Comparison of ENCODE assay signal across 15 cellular contexts in genomic region chr11:80816966-80817365, GRCh38.
DNase-seq lines count a peak whose midpoint lies in the region; ATAC-seq and TF ChIP-seq lines count a peak whose summit lies in the region.
"Had no signal": no experiment of that assay in that cellular context is flagged by ENCODE, and none has a peak within 500 bp of the region (broad histone marks: within the 10 kb centered on the region; RNA-seq: fewer than 3 reads in every experiment).

No MANE protein-coding gene starts in this region.

- H3K9me3 ChIP-seq in mesenchymal stem cell (ENCODE audit: control insufficient read depth, low read length), result no peaks in the 10 kb centered on the region
- peaks cover 4% of the 10 kb centered on the region for H3K9me3 ChIP-seq in osteoblast (ENCODE audit: low read depth, low read length)

- H3F3A ChIP-seq in GM23338 (replicated peaks; ENCODE audit: low read depth), result no peaks in the 10 kb centered on the region

- H3K14ac ChIP-seq in mesenchymal stem cell (ENCODE audit: low read length in 2 of 2), result no peak overlapping the region

- H3K4me3 ChIP-seq in mesenchymal stem cell (ENCODE audit: insufficient read depth in 1 of 2, low read depth in 1 of 2, low read length in 2 of 2) (no peak overlapping the region), osteoblast (ENCODE audit: insufficient read depth, low read length) (no peak overlapping the region), GM23338 (no peak overlapping the region)

- H2AFZ ChIP-seq in mesenchymal stem cell (ENCODE audit: low read depth, low read length) (no peak overlapping the region), osteoblast (ENCODE audit: low read length) (no peak overlapping the region), GM23338 (no peak overlapping the region)

- H4K91ac ChIP-seq in mesenchymal stem cell (ENCODE audit: low read length), result peak overlapping the region; percentile 3

- no peaks in the 10 kb centered on the region for H3K27me3 Mint-ChIP-seq in GM23338 (ENCODE audit: insufficient read depth, low read depth, poor library complexity)

- 89% methylated on average over 4 of the region's 4 CpGs for WGBS in mesenchymal stem cell

- H3K79me2 ChIP-seq in osteoblast (ENCODE audit: insufficient read depth, low read length), result no peaks in the 10 kb centered on the region
- no peaks in the 10 kb centered on the region for H3K79me2 ChIP-seq in GM23338 (replicated peaks; ENCODE audit: insufficient read depth)

- no peak overlapping the region for H3K27ac Mint-ChIP-seq in GM23338
- H3K27ac Mint-ChIP-seq: activated T-cell treated with anti-CD3 and anti-CD28 coated beads, Interleukin-2, amount 50 U/mL, for 72 hours; CD8-positive, alpha-beta T cell had no signal

- no peaks in the 10 kb centered on the region for H3K9me3 Mint-ChIP-seq in GM23338

- no peaks in the 10 kb centered on the region for H4K20me1 ChIP-seq in osteoblast (ENCODE audit: insufficient read depth, low read length)
- H4K20me1 ChIP-seq in GM23338 (replicated peaks; ENCODE audit: insufficient read depth), result no peaks in the 10 kb centered on the region

- H3K4me1 Mint-ChIP-seq in GM23338, result peaks cover 18% of the 10 kb centered on the region; the same call in 2 of the 3 replicates

- no peak overlapping the region for H2BK5ac ChIP-seq in mesenchymal stem cell (ENCODE audit: low read depth, low read length, poor library complexity, severe bottlenecking)

- no peak overlapping the region for H2BK12ac ChIP-seq in mesenchymal stem cell (ENCODE audit: low read length in 2 of 2)

- H3K36me3 ChIP-seq in mesenchymal stem cell (ENCODE audit: control insufficient read depth in 1 of 2, insufficient read depth in 2 of 2, low read depth in 1 of 2, low read length in 2 of 2) (no peaks in the 10 kb centered on the region), osteoblast (ENCODE audit: insufficient read depth, low read length) (no peaks in the 10 kb centered on the region), GM23338 (ENCODE audit: insufficient read depth) (no peaks in the 10 kb centered on the region)

- no peak overlapping the region for H2BK120ac ChIP-seq in mesenchymal stem cell (ENCODE audit: low read depth, low read length)

- peak overlapping the region; percentile 57 for H2AK5ac ChIP-seq in mesenchymal stem cell (ENCODE audit: low read length, severe bottlenecking)

- H3K18ac ChIP-seq in mesenchymal stem cell (ENCODE audit: low read depth in 1 of 2, low read length in 2 of 2), result no peak overlapping the region

- H3K4me3 Mint-ChIP-seq in GM23338, result no peak overlapping the region
- H3K4me3 Mint-ChIP-seq: activated T-cell treated with anti-CD3 and anti-CD28 coated beads, Interleukin-2, amount 50 U/mL, for 72 hours; CD8-positive, alpha-beta T cell had no signal

- peak; percentile 44 for ATAC-seq in GM18909 (IDR thresholded peaks at IDR 0.05; ENCODE audit: poor library complexity, unreplicated experiment)
- peak; percentile 42 for ATAC-seq in HG02571 (IDR thresholded peaks at IDR 0.05; ENCODE audit: unreplicated experiment)
- peak; percentile 23 for ATAC-seq in HG03378 (IDR thresholded peaks at IDR 0.05; ENCODE audit: unreplicated experiment)
- ATAC-seq in GM23338, result no peak
- ATAC-seq: activated T-cell treated with anti-CD3 and anti-CD28 coated beads, Interleukin-2, amount 50 U/mL, for 72 hours; CD8-positive, alpha-beta T cell; foreskin keratinocyte had no signal

- TF ChIP-seq CTCF in osteoblast (IDR thresholded peaks at IDR 0.05; ENCODE audit: extremely low read depth, low read depth, low read length) (no peak), GM23338 (conservative IDR thresholded peaks at IDR 0.05; ENCODE audit: low read depth in 2 of 2) (no peak)

- H3K4ac ChIP-seq in mesenchymal stem cell (ENCODE audit: low read depth in 1 of 2, low read length in 2 of 2), result no peak overlapping the region

- H3K36me3 Mint-ChIP-seq in GM23338 (ENCODE audit: low read depth), result no peaks in the 10 kb centered on the region
- H3K36me3 Mint-ChIP-seq: CD8-positive, alpha-beta T cell had no signal

- no peak overlapping the region for H3K23ac ChIP-seq in mesenchymal stem cell (ENCODE audit: low read length in 2 of 2)

- no peak overlapping the region for H3K4me2 ChIP-seq in mesenchymal stem cell (ENCODE audit: low read length, poor library complexity, severe bottlenecking)
- H3K4me2 ChIP-seq in osteoblast (ENCODE audit: insufficient read depth, low read length), result no peak overlapping the region
- H3K4me2 ChIP-seq in GM23338, result no peak overlapping the region

- H3K4me1 ChIP-seq in mesenchymal stem cell (ENCODE audit: control insufficient read depth, insufficient read depth, low read depth, low read length) (no peaks in the 10 kb centered on the region), osteoblast (ENCODE audit: insufficient read depth, low read length) (no peaks in the 10 kb centered on the region), GM23338 (ENCODE audit: insufficient read depth) (peaks cover 13% of the 10 kb centered on the region; the same call in 1 of the 2 replicates)
- H3K4me1 ChIP-seq: foreskin keratinocyte had no signal

- no peak overlapping the region for H2BK15ac ChIP-seq in mesenchymal stem cell (ENCODE audit: low read depth, poor library complexity, severe bottlenecking)

- H3K27me3 ChIP-seq in mesenchymal stem cell (ENCODE audit: control insufficient read depth in 1 of 2, insufficient read depth in 1 of 2, low read length in 2 of 2) (no peaks in the 10 kb centered on the region), osteoblast (ENCODE audit: insufficient read depth, low read length) (no peaks in the 10 kb centered on the region), GM23338 (ENCODE audit: insufficient read depth) (no peaks in the 10 kb centered on the region)
- H3K27me3 ChIP-seq: foreskin keratinocyte had no signal

- no peak overlapping the region for H4K8ac ChIP-seq in mesenchymal stem cell (ENCODE audit: low read length)

- DNase-seq in mesenchymal stem cell (no peak), osteoblast (ENCODE audit: insufficient read length, low spot score, missing footprints) (no peak), GM23338 (ENCODE audit: low spot score) (no peak), SW480 (ENCODE audit: low spot score) (no peak)
- DNase-seq in effector CD4-positive, alpha-beta T cell, result no peak
- DNase-seq: activated CD4-positive, CD25-positive, alpha-beta regulatory T cell; activated T-cell treated with anti-CD3 and anti-CD28 coated beads, Interleukin-2, amount 50 U/mL, for 72 hours; CD8-positive, alpha-beta T cell; foreskin keratinocyte; islet precursor cell; NCI-H524 treated with DMSO at 0.1 percent for 48 hours; SHP77 had no signal

- no peaks in the 10 kb centered on the region for H3K9me2 ChIP-seq in GM23338 (ENCODE audit: insufficient read depth)

- H3K27ac ChIP-seq in mesenchymal stem cell (ENCODE audit: low read length, poor library complexity, severe bottlenecking), result no peak overlapping the region
- no peak overlapping the region for H3K27ac ChIP-seq in osteoblast (ENCODE audit: low read depth, low read length)
- no peak overlapping the region for H3K27ac ChIP-seq in GM23338 (ENCODE audit: low read depth)
- H3K27ac ChIP-seq: foreskin keratinocyte had no signal

- H3K9ac ChIP-seq in mesenchymal stem cell (ENCODE audit: low read length), result no peak overlapping the region

- H3K79me1 ChIP-seq in mesenchymal stem cell (replicated peaks; ENCODE audit: low read length, poor library complexity, severe bottlenecking), result no peaks in the 10 kb centered on the region

TF ChIP-seq in GM23338, 12 proteins besides CTCF, POLR2A, EP300 and RAD21 (continues in another document):
- no peak for TF ChIP-seq POLR2AphosphoS5 (IDR thresholded peaks at IDR 0.05; ENCODE audit: low read depth)
